Comparison of ENCODE assay signal across 8 cellular contexts in the genomic region with DNA sequence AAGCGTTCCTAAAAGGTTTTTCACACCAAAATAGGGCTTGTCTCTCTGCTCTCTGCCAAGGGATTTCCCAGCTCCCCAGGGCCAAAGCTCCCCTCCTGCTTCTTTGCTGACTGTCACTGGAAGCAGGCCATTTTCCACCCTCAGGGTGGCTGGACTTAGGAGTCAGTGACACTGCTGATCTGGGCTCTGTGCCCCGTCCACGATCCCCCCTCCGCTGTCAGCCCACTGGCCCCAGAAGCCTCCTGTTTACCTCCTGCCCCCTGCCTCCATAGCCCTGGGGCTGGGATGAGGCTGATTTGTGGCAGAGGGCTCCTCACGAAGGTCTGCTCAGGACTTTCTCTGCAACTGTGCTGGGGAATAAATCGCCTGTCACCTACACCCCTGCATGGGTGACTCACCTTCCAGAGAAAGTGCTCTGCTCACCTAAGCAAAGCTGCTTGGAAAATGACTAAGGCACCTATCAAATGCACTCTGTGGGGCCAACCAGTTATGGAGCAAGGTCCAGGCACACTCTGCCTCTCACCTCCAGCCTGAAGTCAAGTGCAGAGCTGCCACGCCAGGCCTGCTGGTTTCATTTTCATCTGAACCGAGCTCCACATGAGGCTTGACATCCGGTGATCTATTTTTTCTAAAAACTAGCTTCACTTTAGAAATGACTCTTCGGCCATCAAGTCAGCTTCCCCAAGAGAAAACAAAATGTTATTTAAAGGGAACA. TPM values are rescaled to one million over a fixed set of nuclear protein-coding genes. Genes with fewer than 3 reads are reported as not detected.
DNase-seq lines count a peak whose midpoint lies in the region; ATAC-seq lines count a peak whose summit lies in the region.
"Had no signal": no experiment of that assay in that cellular context is flagged by ENCODE, and none has a peak within 500 bp of the region (broad histone marks: within the 10 kb centered on the region; RNA-seq: fewer than 3 reads in every experiment).

No MANE protein-coding gene starts in this region.

- ATAC-seq in activated T-cell treated with anti-CD3 and anti-CD28 coated beads, Interleukin-2, amount 50 U/mL, for 72 hours (replicated peaks in 1 of 2) = peak; percentile 67 to 73
- peak; percentile 16 for ATAC-seq in Right ventricle myocardium superior (ENCODE audit: poor library complexity)

- H3K9me3 Mint-ChIP-seq in activated T-cell treated with anti-CD3 and anti-CD28 coated beads, Interleukin-2, amount 50 U/mL, for 72 hours = no peaks in the 10 kb centered on the region

- peak overlapping the region; percentile 94 to 99 for H3K4me3 Mint-ChIP-seq in activated T-cell treated with anti-CD3 and anti-CD28 coated beads, Interleukin-2, amount 50 U/mL, for 72 hours

- peak overlapping the region; percentile 100 for H3K27ac Mint-ChIP-seq in activated T-cell treated with anti-CD3 and anti-CD28 coated beads, Interleukin-2, amount 50 U/mL, for 72 hours

- no peaks in the 10 kb centered on the region for H3K27me3 Mint-ChIP-seq in activated T-cell treated with anti-CD3 and anti-CD28 coated beads, Interleukin-2, amount 50 U/mL, for 72 hours (ENCODE audit: low read depth)

- peaks cover 77% of the 10 kb centered on the region for H3K4me1 Mint-ChIP-seq in activated T-cell treated with anti-CD3 and anti-CD28 coated beads, Interleukin-2, amount 50 U/mL, for 72 hours (ENCODE audit: low read depth)

- DNase-seq in GM19238 (ENCODE audit: insufficient read length, low spot score) (peak; percentile 62), NCI-H69 (lab: John Stamatoyannopoulos, UW) (peak; percentile 69), Right ventricle myocardium superior (peak; percentile 77), NCI-H187 treated with DMSO at 0.1 percent for 48 hours (lab: John Stamatoyannopoulos, UW) (no peak), foreskin melanocyte (no peak)
- DNase-seq in activated T-cell treated with anti-CD3 and anti-CD28 coated beads, Interleukin-2, amount 50 U/mL, for 72 hours = peak; percentile 85 to 94
- DNase-seq in stimulated activated CD4-positive, alpha-beta T cell treated with anti-CD3 and anti-CD28 coated beads, Interleukin-12 subunit alpha, Interleukin-12 subunit beta, amount 100 ng/mL, for 48 hours (ENCODE audit: low read depth in 2 of 3, low spot score in 1 of 3) = peak; percentile 81 to 93 (median 83)

- intact Hi-C loops in Right ventricle myocardium superior (cut with DNase I) = no loop called here

- peaks cover 46 to 72% of the 10 kb centered on the region in 2 donors for H3K36me3 Mint-ChIP-seq in activated T-cell treated with anti-CD3 and anti-CD28 coated beads, Interleukin-2, amount 50 U/mL, for 72 hours (ENCODE audit: insufficient read depth in 2 of 2)

RNA-seq across cellular contexts. Expression of a gene that starts 4.9 kb away (rescaled TPM):
- 10 to 100 TPM; 71.8 to 78.0 TPM for total RNA-seq in activated T-cell treated with anti-CD3 and anti-CD28 coated beads, Interleukin-2, amount 50 U/mL, for 72 hours
- 12.2 TPM for total RNA-seq in Right ventricle myocardium superior

RNA-seq across cellular contexts. Expression of a gene that starts 50.0 kb away (rescaled TPM):
- 1 to 10 TPM; 1.4 to 1.7 TPM for total RNA-seq in activated T-cell treated with anti-CD3 and anti-CD28 coated beads, Interleukin-2, amount 50 U/mL, for 72 hours
- not detected for total RNA-seq in Right ventricle myocardium superior
- total RNA-seq: glomerular endothelial cell had no signal

Comparison
In these comparisons a context has a peak if more than half of its experiments do, and no peak if none do; other contexts are left out.
1. DNase-seq: peak in GM19238 (single experiment), NCI-H69 (single experiment), activated T-cell treated with anti-CD3 and anti-CD28 coated beads, Interleukin-2, amount 50 U/mL, for 72 hours (2 of 2), Right ventricle myocardium superior (single experiment) and stimulated activated CD4-positive, alpha-beta T cell treated with anti-CD3 and anti-CD28 coated beads, Interleukin-12 subunit alpha, Interleukin-12 subunit beta, amount 100 ng/mL, for 48 hours (3 of 3); none in NCI-H187 treated with DMSO at 0.1 percent for 48 hours (single experiment) and foreskin melanocyte (single experiment).